Comparison of ENCODE assay signal across 1 cellular context in genomic region chr16:70770291-70770967, GRCh38.
TF ChIP-seq lines count a peak whose summit lies in the region.

No MANE protein-coding gene starts in this region.

TF ChIP-seq in HepG2, 621 proteins besides CTCF, POLR2A, EP300 and RAD21 (continues in another document):
- TF ChIP-seq NRL (CRISPR knock-in tag; IDR thresholded peaks at IDR 0.05; ENCODE audit: borderline replicate concordance) (0 out of 2 replicates have a peak, but pooled peaks have one; percentile 23), SAP130 (CRISPR knock-in tag; IDR thresholded peaks at IDR 0.05; ENCODE audit: low read depth) (peak; percentile 36; the same call in 1 of the 2 replicates), RBAK (CRISPR knock-in tag; IDR thresholded peaks at IDR 0.05) (no peak), ZNF350 (CRISPR knock-in tag; IDR thresholded peaks at IDR 0.05; ENCODE audit: borderline replicate concordance, low read depth) (0 out of 2 replicates have a peak, but pooled peaks have one; percentile 37), KDM4B (CRISPR knock-in tag; IDR thresholded peaks at IDR 0.05) (0 out of 2 replicates have a peak, but pooled peaks have one; percentile 10), RERE (CRISPR knock-in tag; IDR thresholded peaks at IDR 0.05; ENCODE audit: low read depth) (no peak), ZNF790 (CRISPR knock-in tag; IDR thresholded peaks at IDR 0.05; ENCODE audit: borderline replicate concordance) (no peak), ZNF615 (CRISPR knock-in tag; IDR thresholded peaks at IDR 0.05; ENCODE audit: borderline replicate concordance) (no peak), ZBTB4 (CRISPR knock-in tag; IDR thresholded peaks at IDR 0.05; ENCODE audit: borderline replicate concordance) (peak; percentile 88; the same call in 1 of the 2 replicates), SRSF4 (IDR thresholded peaks at IDR 0.05; ENCODE audit: low read depth, low read length, poor library complexity, severe bottlenecking) (no peak), STAT5B (CRISPR knock-in tag; IDR thresholded peaks at IDR 0.05) (no peak), ZFX (CRISPR knock-in tag; IDR thresholded peaks at IDR 0.05; ENCODE audit: low read depth) (peak; percentile 56; the same call in 1 of the 2 replicates), KLF13 (CRISPR knock-in tag; IDR thresholded peaks at IDR 0.05) (peak; percentile 64; the same call in 1 of the 2 replicates), PBX3 (CRISPR knock-in tag; IDR thresholded peaks at IDR 0.05; ENCODE audit: borderline replicate concordance) (no peak), ZNF879 (CRISPR knock-in tag; IDR thresholded peaks at IDR 0.05) (0 out of 2 replicates have a peak, but pooled peaks have one; percentile 73), SALL2 (CRISPR knock-in tag; IDR thresholded peaks at IDR 0.05) (peak; percentile 27; the same call in 1 of the 2 replicates), CHD2 (IDR thresholded peaks at IDR 0.05; ENCODE audit: low read depth, low read length) (no peak), SOX13 (IDR thresholded peaks at IDR 0.05) (no peak), SOX13 (CRISPR knock-in tag; conservative IDR thresholded peaks at IDR 0.05 in 1 of 2, IDR thresholded peaks at IDR 0.05 in 1 of 2) (peak in 1 of 2 experiments; percentile 9; a peak in 1 of 4 replicates), ATF7 (IDR thresholded peaks at IDR 0.05) (no peak), ATF7 (CRISPR knock-in tag; IDR thresholded peaks at IDR 0.05) (0 out of 2 replicates have a peak, but pooled peaks have one; percentile 64), HNF4A (CRISPR knock-in tag; IDR thresholded peaks at IDR 0.05) (no peak), LRRFIP1 (CRISPR knock-in tag; conservative IDR thresholded peaks at IDR 0.05) (no peak), HMGXB4 (CRISPR knock-in tag; IDR thresholded peaks at IDR 0.05; ENCODE audit: borderline replicate concordance in 1 of 2, low read depth in 1 of 2) (0 out of 4 replicates have a peak, but pooled peaks of 1 of the 2 experiments have one; percentile 46), ZNF414 (CRISPR knock-in tag; IDR thresholded peaks at IDR 0.05) (peak; percentile 64; the same call in 1 of the 2 replicates), NAIF1 (CRISPR knock-in tag; IDR thresholded peaks at IDR 0.05; ENCODE audit: borderline replicate concordance) (no peak), ZFP1 (CRISPR knock-in tag; IDR thresholded peaks at IDR 0.05) (0 out of 2 replicates have a peak, but pooled peaks have one; percentile 12), MED1 (CRISPR knock-in tag; IDR thresholded peaks at IDR 0.05) (0 out of 2 replicates have a peak, but pooled peaks have one; percentile 5), PATZ1 (CRISPR knock-in tag; IDR thresholded peaks at IDR 0.05) (no peak; the same call in 1 of the 2 replicates), ZNF460 (CRISPR knock-in tag; IDR thresholded peaks at IDR 0.05; ENCODE audit: borderline replicate concordance) (no peak), ZNF503 (CRISPR knock-in tag; IDR thresholded peaks at IDR 0.05) (no peak), ZNF354B (CRISPR knock-in tag; IDR thresholded peaks at IDR 0.05) (no peak), CREB1 (IDR thresholded peaks at IDR 0.05) (no peak), CREB1 (CRISPR knock-in tag; IDR thresholded peaks at IDR 0.05) (no peak), MYNN (CRISPR knock-in tag; IDR thresholded peaks at IDR 0.05; ENCODE audit: low read depth) (0 out of 2 replicates have a peak, but pooled peaks have one; percentile 27), MATR3 (CRISPR knock-in tag; IDR thresholded peaks at IDR 0.05) (no peak), FOXO1 (CRISPR knock-in tag; IDR thresholded peaks at IDR 0.05) (0 out of 2 replicates have a peak, but pooled peaks have one; percentile 11), SMAD1 (CRISPR knock-in tag; IDR thresholded peaks at IDR 0.05; ENCODE audit: borderline replicate concordance, low read depth) (no peak), ESRRA (CRISPR knock-in tag; IDR thresholded peaks at IDR 0.05; ENCODE audit: low read depth) (no peak), ARNT2 (CRISPR knock-in tag; IDR thresholded peaks at IDR 0.05; ENCODE audit: low read depth) (no peak), ZNF713 (CRISPR knock-in tag; IDR thresholded peaks at IDR 0.05) (0 out of 2 replicates have a peak, but pooled peaks have one; percentile 46)
